ENCODE assay signal across 1 cellular context in genomic region chr12:123601602-123602489, GRCh38.
TF ChIP-seq lines count a peak whose summit lies in the region.

A gene with protein sequence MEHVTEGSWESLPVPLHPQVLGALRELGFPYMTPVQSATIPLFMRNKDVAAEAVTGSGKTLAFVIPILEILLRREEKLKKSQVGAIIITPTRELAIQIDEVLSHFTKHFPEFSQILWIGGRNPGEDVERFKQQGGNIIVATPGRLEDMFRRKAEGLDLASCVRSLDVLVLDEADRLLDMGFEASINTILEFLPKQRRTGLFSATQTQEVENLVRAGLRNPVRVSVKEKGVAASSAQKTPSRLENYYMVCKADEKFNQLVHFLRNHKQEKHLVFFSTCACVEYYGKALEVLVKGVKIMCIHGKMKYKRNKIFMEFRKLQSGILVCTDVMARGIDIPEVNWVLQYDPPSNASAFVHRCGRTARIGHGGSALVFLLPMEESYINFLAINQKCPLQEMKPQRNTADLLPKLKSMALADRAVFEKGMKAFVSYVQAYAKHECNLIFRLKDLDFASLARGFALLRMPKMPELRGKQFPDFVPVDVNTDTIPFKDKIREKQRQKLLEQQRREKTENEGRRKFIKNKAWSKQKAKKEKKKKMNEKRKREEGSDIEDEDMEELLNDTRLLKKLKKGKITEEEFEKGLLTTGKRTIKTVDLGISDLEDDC (plus strand): TSS chr12:123602099. CDS start chr12:123602149, 50 bp downstream.

TF ChIP-seq in HepG2, 621 proteins besides CTCF, POLR2A, EP300 and RAD21 (continued from another document and continues in another):
- TF ChIP-seq SNAPC4 (CRISPR knock-in tag; IDR thresholded peaks at IDR 0.05), result peak; percentile 89; the same call in 1 of the 2 replicates
- TF ChIP-seq, protein P1, sequence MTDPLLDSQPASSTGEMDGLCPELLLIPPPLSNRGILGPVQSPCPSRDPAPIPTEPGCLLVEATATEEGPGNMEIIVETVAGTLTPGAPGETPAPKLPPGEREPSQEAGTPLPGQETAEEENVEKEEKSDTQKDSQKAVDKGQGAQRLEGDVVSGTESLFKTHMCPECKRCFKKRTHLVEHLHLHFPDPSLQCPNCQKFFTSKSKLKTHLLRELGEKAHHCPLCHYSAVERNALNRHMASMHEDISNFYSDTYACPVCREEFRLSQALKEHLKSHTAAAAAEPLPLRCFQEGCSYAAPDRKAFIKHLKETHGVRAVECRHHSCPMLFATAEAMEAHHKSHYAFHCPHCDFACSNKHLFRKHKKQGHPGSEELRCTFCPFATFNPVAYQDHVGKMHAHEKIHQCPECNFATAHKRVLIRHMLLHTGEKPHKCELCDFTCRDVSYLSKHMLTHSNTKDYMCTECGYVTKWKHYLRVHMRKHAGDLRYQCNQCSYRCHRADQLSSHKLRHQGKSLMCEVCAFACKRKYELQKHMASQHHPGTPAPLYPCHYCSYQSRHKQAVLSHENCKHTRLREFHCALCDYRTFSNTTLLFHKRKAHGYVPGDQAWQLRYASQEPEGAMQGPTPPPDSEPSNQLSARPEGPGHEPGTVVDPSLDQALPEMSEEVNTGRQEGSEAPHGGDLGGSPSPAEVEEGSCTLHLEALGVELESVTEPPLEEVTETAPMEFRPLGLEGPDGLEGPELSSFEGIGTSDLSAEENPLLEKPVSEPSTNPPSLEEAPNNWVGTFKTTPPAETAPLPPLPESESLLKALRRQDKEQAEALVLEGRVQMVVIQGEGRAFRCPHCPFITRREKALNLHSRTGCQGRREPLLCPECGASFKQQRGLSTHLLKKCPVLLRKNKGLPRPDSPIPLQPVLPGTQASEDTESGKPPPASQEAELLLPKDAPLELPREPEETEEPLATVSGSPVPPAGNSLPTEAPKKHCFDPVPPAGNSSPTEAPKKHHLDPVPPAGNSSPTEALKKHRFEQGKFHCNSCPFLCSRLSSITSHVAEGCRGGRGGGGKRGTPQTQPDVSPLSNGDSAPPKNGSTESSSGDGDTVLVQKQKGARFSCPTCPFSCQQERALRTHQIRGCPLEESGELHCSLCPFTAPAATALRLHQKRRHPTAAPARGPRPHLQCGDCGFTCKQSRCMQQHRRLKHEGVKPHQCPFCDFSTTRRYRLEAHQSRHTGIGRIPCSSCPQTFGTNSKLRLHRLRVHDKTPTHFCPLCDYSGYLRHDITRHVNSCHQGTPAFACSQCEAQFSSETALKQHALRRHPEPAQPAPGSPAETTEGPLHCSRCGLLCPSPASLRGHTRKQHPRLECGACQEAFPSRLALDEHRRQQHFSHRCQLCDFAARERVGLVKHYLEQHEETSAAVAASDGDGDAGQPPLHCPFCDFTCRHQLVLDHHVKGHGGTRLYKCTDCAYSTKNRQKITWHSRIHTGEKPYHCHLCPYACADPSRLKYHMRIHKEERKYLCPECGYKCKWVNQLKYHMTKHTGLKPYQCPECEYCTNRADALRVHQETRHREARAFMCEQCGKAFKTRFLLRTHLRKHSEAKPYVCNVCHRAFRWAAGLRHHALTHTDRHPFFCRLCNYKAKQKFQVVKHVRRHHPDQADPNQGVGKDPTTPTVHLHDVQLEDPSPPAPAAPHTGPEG (CRISPR knock-in tag; IDR thresholded peaks at IDR 0.05), result no peak; the same call in 1 of the 2 replicates
- TF ChIP-seq PTBP1 (IDR thresholded peaks at IDR 0.05; ENCODE audit: low read depth, low read length, poor library complexity, severe bottlenecking), result no peak
- TF ChIP-seq ATF7 (IDR thresholded peaks at IDR 0.05), result no peak
- TF ChIP-seq ATF7 (CRISPR knock-in tag; IDR thresholded peaks at IDR 0.05), result no peak
- no peak for TF ChIP-seq ARID3A (IDR thresholded peaks at IDR 0.05; ENCODE audit: low read depth, low read length)
- peak; percentile 80 for TF ChIP-seq ESRRA (CRISPR knock-in tag; IDR thresholded peaks at IDR 0.05; ENCODE audit: low read depth)
- peak; percentile 87 for TF ChIP-seq ZNF280B (CRISPR knock-in tag; IDR thresholded peaks at IDR 0.05; ENCODE audit: borderline replicate concordance)
- no peak for TF ChIP-seq JDP2 (CRISPR knock-in tag; IDR thresholded peaks at IDR 0.05; ENCODE audit: borderline replicate concordance)
- TF ChIP-seq ZNF605 (CRISPR knock-in tag; IDR thresholded peaks at IDR 0.05), result peak; percentile 86; the same call in 1 of the 2 replicates
- TF ChIP-seq ELF1 (CRISPR knock-in tag; IDR thresholded peaks at IDR 0.05), result peak; percentile 91
- 0 out of 2 replicates have a peak, but pooled peaks have one; percentile 70 for TF ChIP-seq ZNF710 (CRISPR knock-in tag; IDR thresholded peaks at IDR 0.05; ENCODE audit: borderline replicate concordance)
- TF ChIP-seq ARNTL (CRISPR knock-in tag; IDR thresholded peaks at IDR 0.05), result peak; percentile 88
- no peak for TF ChIP-seq LCORL (IDR thresholded peaks at IDR 0.05)
- TF ChIP-seq LCORL (CRISPR knock-in tag; IDR thresholded peaks at IDR 0.05), result peak; percentile 83; the same call in 1 of the 2 replicates
- TF ChIP-seq ZNF367 (CRISPR knock-in tag; IDR thresholded peaks at IDR 0.05; ENCODE audit: borderline replicate concordance), result peak; percentile 10; the same call in 1 of the 2 replicates
- peak; percentile 96 for TF ChIP-seq EEA1 (CRISPR knock-in tag; IDR thresholded peaks at IDR 0.05; ENCODE audit: borderline replicate concordance)
- 0 out of 2 replicates have a peak, but pooled peaks have one; percentile 20 for TF ChIP-seq ZNF747 (CRISPR knock-in tag; IDR thresholded peaks at IDR 0.05; ENCODE audit: borderline replicate concordance)
- TF ChIP-seq PBX3 (CRISPR knock-in tag; IDR thresholded peaks at IDR 0.05; ENCODE audit: borderline replicate concordance), result 0 out of 2 replicates have a peak, but pooled peaks have one; percentile 69
- no peak for TF ChIP-seq ZNF530 (CRISPR knock-in tag; IDR thresholded peaks at IDR 0.05; ENCODE audit: low read depth)
- TF ChIP-seq ZFP90 (CRISPR knock-in tag; IDR thresholded peaks at IDR 0.05; ENCODE audit: borderline replicate concordance), result peak; percentile 88
- peak; percentile 15; the same call in 1 of the 2 replicates for TF ChIP-seq MIXL1 (CRISPR knock-in tag; IDR thresholded peaks at IDR 0.05)
- TF ChIP-seq, protein P2, sequence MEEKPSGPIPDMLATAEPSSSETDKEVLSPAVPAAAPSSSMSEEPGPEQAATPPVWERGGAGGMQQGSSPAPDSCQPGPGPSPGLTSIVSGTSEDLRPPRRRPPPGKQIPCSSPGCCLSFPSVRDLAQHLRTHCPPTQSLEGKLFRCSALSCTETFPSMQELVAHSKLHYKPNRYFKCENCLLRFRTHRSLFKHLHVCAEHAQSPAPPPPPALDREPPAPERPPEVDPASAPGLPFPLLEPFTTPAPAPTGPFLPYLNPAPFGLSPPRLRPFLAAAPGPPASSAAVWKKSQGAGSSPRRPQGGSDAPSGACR (CRISPR knock-in tag; IDR thresholded peaks at IDR 0.05), result peak; percentile 90
- 0 out of 2 replicates have a peak, but pooled peaks have one; percentile 62 for TF ChIP-seq RARG (CRISPR knock-in tag; IDR thresholded peaks at IDR 0.05; ENCODE audit: low read depth)
- no peak for TF ChIP-seq CBX2 (IDR thresholded peaks at IDR 0.05; ENCODE audit: low read depth, low read length)
- TF ChIP-seq CBX2 (CRISPR knock-in tag; IDR thresholded peaks at IDR 0.05; ENCODE audit: low read depth), result no peak
- TF ChIP-seq ZNF850 (CRISPR knock-in tag; conservative IDR thresholded peaks at IDR 0.05), result peak; percentile 96
- peak; percentile 91; the same call in 1 of the 2 replicates for TF ChIP-seq ZNF782 (CRISPR knock-in tag; IDR thresholded peaks at IDR 0.05; ENCODE audit: borderline replicate concordance)
- TF ChIP-seq NFYB (CRISPR knock-in tag; IDR thresholded peaks at IDR 0.05), result 0 out of 2 replicates have a peak, but pooled peaks have one; percentile 43
- no peak for TF ChIP-seq ZNF207 (IDR thresholded peaks at IDR 0.05; ENCODE audit: borderline replicate concordance)
- no peak for TF ChIP-seq PREB (CRISPR knock-in tag; IDR thresholded peaks at IDR 0.05)
- TF ChIP-seq JUN (CRISPR knock-in tag; IDR thresholded peaks at IDR 0.05), result peak; percentile 44; the same call in 1 of the 2 replicates
- TF ChIP-seq THYN1 (CRISPR knock-in tag; IDR thresholded peaks at IDR 0.05; ENCODE audit: borderline replicate concordance, low read depth), result no peak
- peak; percentile 71; the same call in 1 of the 2 replicates for TF ChIP-seq ZNF253 (CRISPR knock-in tag; IDR thresholded peaks at IDR 0.05; ENCODE audit: borderline replicate concordance)
- peak; percentile 99 for TF ChIP-seq SAP130 (CRISPR knock-in tag; IDR thresholded peaks at IDR 0.05; ENCODE audit: low read depth)
- TF ChIP-seq ZKSCAN5 (CRISPR knock-in tag; IDR thresholded peaks at IDR 0.05), result no peak
- TF ChIP-seq ZNF121 (CRISPR knock-in tag; IDR thresholded peaks at IDR 0.05), result no peak; the same call in 1 of the 2 replicates
- TF ChIP-seq PHF20 (CRISPR knock-in tag; IDR thresholded peaks at IDR 0.05), result peak; percentile 99
